Comparison of ENCODE assay signal across 19 cellular contexts in genomic region chr1:22763479-22764200, GRCh38. TPM values are rescaled to one million over a fixed set of nuclear protein-coding genes. Genes with fewer than 3 reads are reported as not detected.
DNase-seq lines count a peak whose midpoint lies in the region; ATAC-seq and TF ChIP-seq lines count a peak whose summit lies in the region.
"Had no signal": no experiment of that assay in that cellular context is flagged by ENCODE, and none has a peak within 500 bp of the region (broad histone marks: within the 10 kb centered on the region; RNA-seq: fewer than 3 reads in every experiment).

No MANE protein-coding gene starts in this region.

- H2AFZ ChIP-seq in neuronal stem cell (ENCODE audit: low read length), result no peak overlapping the region

- peak; percentile 56 for ATAC-seq in GM21619 (IDR thresholded peaks at IDR 0.05; ENCODE audit: unreplicated experiment)
- ATAC-seq in activated T-helper 17 cell treated with anti-CD3 and anti-CD28 coated beads, Interleukin-2, amount 50 U/mL, for 72 hours (replicated peaks), result peak; percentile 46
- no peak for ATAC-seq in T-helper 17 cell
- ATAC-seq in HG03108 (IDR thresholded peaks at IDR 0.05; ENCODE audit: unreplicated experiment), result no peak
- ATAC-seq: left lobe of liver had no signal

- H3K36me3 ChIP-seq in neuronal stem cell (replicated peaks in 1 of 2; ENCODE audit: control insufficient read depth in 2 of 2, insufficient read depth in 2 of 2, low read length in 2 of 2), result peaks cover 0 to 2% of the 10 kb centered on the region in 2 donors
- no peaks in the 10 kb centered on the region for H3K36me3 ChIP-seq in ovary
- H3K36me3 ChIP-seq: adrenal gland, tibial artery had no signal

- H3K27me3 ChIP-seq in neuronal stem cell (ENCODE audit: control insufficient read depth in 3 of 3, insufficient read depth in 3 of 3, low read depth in 1 of 3, low read length in 3 of 3) (no peaks in the 10 kb centered on the region), ovary (no peaks in the 10 kb centered on the region)
- H3K27me3 ChIP-seq: adrenal gland had no signal

- H3K14ac ChIP-seq in neuronal stem cell (ENCODE audit: low read length), result no peak overlapping the region

- no peaks in the 10 kb centered on the region for H3K4me1 ChIP-seq in neuronal stem cell (ENCODE audit: control insufficient read depth in 2 of 2, insufficient read depth in 1 of 2, low read depth in 1 of 2, low read length in 2 of 2)
- no peaks in the 10 kb centered on the region for H3K4me1 ChIP-seq in ovary (ENCODE audit: insufficient read depth)
- H3K4me1 ChIP-seq: adrenal gland, tibial artery had no signal

- no peak overlapping the region for H3K4me3 Mint-ChIP-seq in activated T-helper 17 cell treated with anti-CD3 and anti-CD28 coated beads, Interleukin-2, amount 50 U/mL, for 72 hours
- no peak overlapping the region for H3K4me3 Mint-ChIP-seq in T-helper 17 cell
- H3K4me3 Mint-ChIP-seq: activated CD4-positive, alpha-beta memory T cell treated with anti-CD3 and anti-CD28 coated beads, Interleukin-2, amount 10 ng/mL, durations not matched to agents 7 days and 5 days; activated T-helper 1 cell treated with anti-CD3 and anti-CD28 coated beads, Interleukin-12 subunit alpha, Interleukin-12 subunit beta, Interleukin-2, Interleukin-4 antibody, amounts not matched to agents 30 ng/mL and 10 ng/mL and 1 ng/mL, durations not matched to agents 14 hours and 24 hours and 36 hours; central memory CD8-positive, alpha-beta T cell; endodermal cell had no signal

- H3K4me3 ChIP-seq in neuronal stem cell (ENCODE audit: low read length in 2 of 2), result no peak overlapping the region
- H3K4me3 ChIP-seq in ovary, result no peak overlapping the region
- H3K4me3 ChIP-seq: adrenal gland, skin epidermis, tibial artery had no signal

- no peak overlapping the region for H2BK120ac ChIP-seq in neuronal stem cell (ENCODE audit: low read depth, low read length)

- H3K79me1 ChIP-seq in neuronal stem cell (ENCODE audit: low read depth, low read length), result peaks cover 2% of the 10 kb centered on the region

- in situ Hi-C loops in GM13977 (cut with MboI; ENCODE audit: low pct_unique_long_range_greater_than_20kb, low sequenced_read_pairs, unreplicated experiment), result no loop called here

- H3K9me3 Mint-ChIP-seq in activated T-helper 17 cell treated with anti-CD3 and anti-CD28 coated beads, Interleukin-2, amount 50 U/mL, for 72 hours, result no peaks in the 10 kb centered on the region
- H3K9me3 Mint-ChIP-seq: activated CD4-positive, alpha-beta memory T cell treated with anti-CD3 and anti-CD28 coated beads, Interleukin-2, amount 10 ng/mL, durations not matched to agents 7 days and 5 days; activated T-helper 1 cell treated with anti-CD3 and anti-CD28 coated beads, Interleukin-12 subunit alpha, Interleukin-12 subunit beta, Interleukin-2, Interleukin-4 antibody, amounts not matched to agents 30 ng/mL and 10 ng/mL and 1 ng/mL, durations not matched to agents 14 hours and 24 hours and 36 hours; central memory CD8-positive, alpha-beta T cell; endodermal cell had no signal

- no CpG with 5 or more reads among the region's 11 CpGs for WGBS in neuronal stem cell (ENCODE audit: extremely low coverage in 2 of 2, insufficient read length in 2 of 2, insufficient replicate concordance in 1 of 2), 2 donors
- WGBS in ovary, 3 donors, result 78 to 82% (median 79%) methylated on average over 11 of the region's 11 CpGs

- no peak overlapping the region for H2BK5ac ChIP-seq in neuronal stem cell (ENCODE audit: low read length)

- no peak for TF ChIP-seq POLR2A in ovary (IDR thresholded peaks at IDR 0.05)

- H4K8ac ChIP-seq in neuronal stem cell (ENCODE audit: low read depth, low read length), result no peak overlapping the region

- H3K18ac ChIP-seq in neuronal stem cell (ENCODE audit: low read length), result peak overlapping the region; percentile 15

- H3K27ac ChIP-seq in neuronal stem cell (replicated peaks; ENCODE audit: low read length), result no peak overlapping the region
- H3K27ac ChIP-seq in ovary, result no peak overlapping the region
- H3K27ac ChIP-seq: adrenal gland, skin epidermis, tibial artery had no signal

- no peak overlapping the region for H2BK15ac ChIP-seq in neuronal stem cell (ENCODE audit: low read length)

- peak; percentile 74 for DNase-seq in GM13977 (ENCODE audit: low spot score)
- DNase-seq in neuronal stem cell (ENCODE audit: low spot score), result no peak
- DNase-seq in T-helper 17 cell, result no peak
- DNase-seq in NCI-H146 treated with DMSO at 0.1 percent for 48 hours (lab: John Stamatoyannopoulos, UW; ENCODE audit: unreplicated experiment), result no peak
- DNase-seq in ovary, result no peak
- DNase-seq: activated CD4-positive, alpha-beta memory T cell treated with anti-CD3 and anti-CD28 coated beads, Interleukin-2, amount 10 ng/mL, durations not matched to agents 7 days and 5 days; adrenal gland; Calu3; endodermal cell; GF-D8; HCEC 1CT; tibial artery had no signal

- TF ChIP-seq EP300 in ovary (IDR thresholded peaks at IDR 0.05), result no peak

- H2BK12ac ChIP-seq in neuronal stem cell (ENCODE audit: low read length), result no peak overlapping the region

- peak overlapping the region; percentile 20 for H3K23ac ChIP-seq in neuronal stem cell (ENCODE audit: low read depth, low read length, poor library complexity)

- H3K9me3 ChIP-seq in neuronal stem cell (replicated peaks in 1 of 2; ENCODE audit: control insufficient read depth in 2 of 2, insufficient read depth in 1 of 2, low read depth in 1 of 2, low read length in 2 of 2) (no peaks in the 10 kb centered on the region), T-helper 17 cell (ENCODE audit: control insufficient read depth, low read length, poor library complexity, severe bottlenecking) (no peaks in the 10 kb centered on the region), ovary (no peaks in the 10 kb centered on the region)
- H3K9me3 ChIP-seq: adrenal gland, tibial artery had no signal

- no peak overlapping the region for H4K91ac ChIP-seq in neuronal stem cell (ENCODE audit: low read depth, low read length, poor library complexity)

- H3K27ac Mint-ChIP-seq in activated T-helper 17 cell treated with anti-CD3 and anti-CD28 coated beads, Interleukin-2, amount 50 U/mL, for 72 hours, result no peak overlapping the region
- no peak overlapping the region for H3K27ac Mint-ChIP-seq in T-helper 17 cell
- H3K27ac Mint-ChIP-seq: activated CD4-positive, alpha-beta memory T cell treated with anti-CD3 and anti-CD28 coated beads, Interleukin-2, amount 10 ng/mL, durations not matched to agents 7 days and 5 days; activated T-helper 1 cell treated with anti-CD3 and anti-CD28 coated beads, Interleukin-12 subunit alpha, Interleukin-12 subunit beta, Interleukin-2, Interleukin-4 antibody, amounts not matched to agents 30 ng/mL and 10 ng/mL and 1 ng/mL, durations not matched to agents 14 hours and 24 hours and 36 hours; endodermal cell had no signal

- H3K4ac ChIP-seq in neuronal stem cell (ENCODE audit: low read length), result no peak overlapping the region

- H3K36me3 Mint-ChIP-seq in activated T-helper 17 cell treated with anti-CD3 and anti-CD28 coated beads, Interleukin-2, amount 50 U/mL, for 72 hours (ENCODE audit: low read depth), result no peaks in the 10 kb centered on the region
- no peaks in the 10 kb centered on the region for H3K36me3 Mint-ChIP-seq in T-helper 17 cell (ENCODE audit: low read depth)

- peaks cover 3% of the 10 kb centered on the region for H3K27me3 Mint-ChIP-seq in activated T-helper 17 cell treated with anti-CD3 and anti-CD28 coated beads, Interleukin-2, amount 50 U/mL, for 72 hours
- H3K27me3 Mint-ChIP-seq in T-helper 17 cell, result peaks cover 11% of the 10 kb centered on the region
- H3K27me3 Mint-ChIP-seq: central memory CD8-positive, alpha-beta T cell had no signal

- H3K9ac ChIP-seq in neuronal stem cell (ENCODE audit: low read depth, low read length, poor library complexity), result no peak overlapping the region

- H3K4me2 ChIP-seq in neuronal stem cell (ENCODE audit: insufficient read depth, low read length, poor library complexity, severe bottlenecking), result no peak overlapping the region

- intact Hi-C loops in ovary (cut with DNase I), result no loop called here

- H2AK5ac ChIP-seq in neuronal stem cell (ENCODE audit: low read depth, low read length), result no peak overlapping the region

- H3K4me1 Mint-ChIP-seq in activated T-helper 17 cell treated with anti-CD3 and anti-CD28 coated beads, Interleukin-2, amount 50 U/mL, for 72 hours, result no peaks in the 10 kb centered on the region
- H3K4me1 Mint-ChIP-seq in T-helper 17 cell, result no peaks in the 10 kb centered on the region
- H3K4me1 Mint-ChIP-seq: activated CD4-positive, alpha-beta memory T cell treated with anti-CD3 and anti-CD28 coated beads, Interleukin-2, amount 10 ng/mL, durations not matched to agents 7 days and 5 days; central memory CD8-positive, alpha-beta T cell had no signal

- TF ChIP-seq CTCF in GM13977 (IDR thresholded peaks at IDR 0.05; ENCODE audit: extremely low read depth, insufficient read depth, missing control alignments) (no peak), ovary (IDR thresholded peaks at IDR 0.05) (no peak)

RNA-seq across cellular contexts. Expression of gene EPHB2, which starts 53.0 kb away (rescaled TPM):
- total RNA-seq in activated T-helper 17 cell treated with anti-CD3 and anti-CD28 coated beads, Interleukin-2, amount 50 U/mL, for 72 hours, result under 1 TPM in 1 of 2 donors, not detected in 1; 0.04 TPM
- 25.3 TPM for polyA plus RNA-seq in neuronal stem cell (2013, experiment 1 of 2)
- 26.4 TPM for polyA plus RNA-seq in neuronal stem cell (2013, experiment 2 of 2)
- total RNA-seq in T-helper 17 cell (under 1 TPM in 1 of 2 donors, not detected in 1; 0.15 TPM), ovary (10 to 100 TPM in 5 of 7 donors, 1 to 10 TPM in 2; 2.5 to 55.1 (median 20.9) TPM)
- 1 to 10 TPM; 3.1 to 5.1 TPM for polyA plus RNA-seq in ovary
- total RNA-seq: activated CD4-positive, alpha-beta memory T cell treated with anti-CD3 and anti-CD28 coated beads, Interleukin-2, amount 10 ng/mL, durations not matched to agents 7 days and 5 days; activated T-helper 1 cell treated with anti-CD3 and anti-CD28 coated beads, Interleukin-12 subunit alpha, Interleukin-12 subunit beta, Interleukin-2, Interleukin-4 antibody, amounts not matched to agents 30 ng/mL and 10 ng/mL and 1 ng/mL, durations not matched to agents 14 hours and 24 hours and 36 hours had no signal

Comparison
In these comparisons a context has a peak if more than half of its experiments do, and no peak if none do; other contexts are left out.
1. ATAC-seq: peak in GM21619 (single experiment) and activated T-helper 17 cell treated with anti-CD3 and anti-CD28 coated beads, Interleukin-2, amount 50 U/mL, for 72 hours (single experiment); none in T-helper 17 cell (single experiment) and HG03108 (single experiment).